In genomic region chr2:109120166-109120565, GRCh38 we compare ENCODE assay signal across 20 cellular contexts. TPM values are rescaled to one million over a fixed set of nuclear protein-coding genes. Genes with fewer than 3 reads are reported as not detected.
"Had no signal": no experiment of that assay in that cellular context is flagged by ENCODE, and none has a peak within 500 bp of the region (broad histone marks: within the 10 kb centered on the region; RNA-seq: fewer than 3 reads in every experiment).

No MANE protein-coding gene starts in this region.

- H3K9ac ChIP-seq: neural progenitor cell had no signal

- H3K4me2 ChIP-seq: neural progenitor cell had no signal

- DNase-seq: cortex of kidney; dorsolateral prefrontal cortex; effector CD4-positive, alpha-beta T cell; hypothalamus; immature natural killer cell; mesenchymal stem cell; midbrain; naive thymus-derived CD4-positive, alpha-beta T cell; nucleus accumbens; stimulated activated CD4-positive, alpha-beta T cell treated with anti-CD3 and anti-CD28 coated beads, Interleukin-2, amount 100 ng/mL, for 24 hours; stimulated activated CD4-positive, alpha-beta T cell treated with anti-CD3 and anti-CD28 coated beads, Interleukin-4, amount 100 ng/mL, for 24 hours; stimulated activated naive CD4-positive, alpha-beta T cell treated with Interleukin-2 at 50 U/mL for 16 hours; stomach; thyroid gland; trophoblast cell had no signal

- H3K9me3 ChIP-seq: prostate gland, right atrium auricular region, sigmoid colon, stomach, thyroid gland had no signal

- H3K27ac ChIP-seq: dorsolateral prefrontal cortex, neural progenitor cell, prostate gland, right atrium auricular region, sigmoid colon, stomach, thyroid gland had no signal

- H3K4me1 ChIP-seq: neural progenitor cell, prostate gland, right atrium auricular region, sigmoid colon, thyroid gland had no signal

- H2AFZ ChIP-seq: neural progenitor cell had no signal

- ATAC-seq: naive thymus-derived CD4-positive, alpha-beta T cell; stimulated activated effector memory CD8-positive, alpha-beta T cell treated with anti-CD3 and anti-CD28 coated beads, Interleukin-12 subunit alpha, Interleukin-12 subunit beta, amount 100 ng/mL, for 72 hours had no signal

- H3K36me3 ChIP-seq: neural progenitor cell, prostate gland, right atrium auricular region, sigmoid colon, stomach, thyroid gland had no signal

- H3K27me3 ChIP-seq: neural progenitor cell, right atrium auricular region, sigmoid colon, stomach, thyroid gland had no signal

- H3K4me3 ChIP-seq: dorsolateral prefrontal cortex, neural progenitor cell, prostate gland, right atrium auricular region, sigmoid colon, stomach, thyroid gland had no signal

RNA-seq across cellular contexts. Expression of gene SH3RF3, which starts 8.8 kb away (rescaled TPM):
- polyA plus RNA-seq: immature natural killer cell had no signal
